1 cellular context compared by ENCODE assay signal in the genomic region with DNA sequence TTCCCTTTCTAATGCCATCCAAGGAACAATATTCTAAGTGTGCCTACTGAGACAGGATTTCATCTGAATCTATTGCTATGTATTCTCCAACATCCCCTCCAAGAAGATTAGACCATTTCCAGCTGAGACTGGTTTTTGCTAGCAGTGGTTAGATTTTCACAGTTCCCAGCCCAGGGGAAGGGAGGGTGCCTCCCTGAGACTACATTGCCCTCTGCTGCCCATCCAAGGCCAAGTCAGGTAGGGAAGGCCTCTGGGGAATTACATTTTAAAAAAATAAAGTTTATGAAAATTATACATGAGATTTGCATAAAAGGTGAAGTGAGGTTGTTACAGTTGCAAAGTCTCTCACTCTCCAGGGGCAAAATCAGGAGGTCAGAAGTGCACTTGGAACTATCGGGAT.
TF ChIP-seq lines count a peak whose summit lies in the region.

No MANE protein-coding gene starts in this region.

TF ChIP-seq in GM23338, 12 proteins besides CTCF, POLR2A, EP300 and RAD21:
- TF ChIP-seq, protein P1, sequence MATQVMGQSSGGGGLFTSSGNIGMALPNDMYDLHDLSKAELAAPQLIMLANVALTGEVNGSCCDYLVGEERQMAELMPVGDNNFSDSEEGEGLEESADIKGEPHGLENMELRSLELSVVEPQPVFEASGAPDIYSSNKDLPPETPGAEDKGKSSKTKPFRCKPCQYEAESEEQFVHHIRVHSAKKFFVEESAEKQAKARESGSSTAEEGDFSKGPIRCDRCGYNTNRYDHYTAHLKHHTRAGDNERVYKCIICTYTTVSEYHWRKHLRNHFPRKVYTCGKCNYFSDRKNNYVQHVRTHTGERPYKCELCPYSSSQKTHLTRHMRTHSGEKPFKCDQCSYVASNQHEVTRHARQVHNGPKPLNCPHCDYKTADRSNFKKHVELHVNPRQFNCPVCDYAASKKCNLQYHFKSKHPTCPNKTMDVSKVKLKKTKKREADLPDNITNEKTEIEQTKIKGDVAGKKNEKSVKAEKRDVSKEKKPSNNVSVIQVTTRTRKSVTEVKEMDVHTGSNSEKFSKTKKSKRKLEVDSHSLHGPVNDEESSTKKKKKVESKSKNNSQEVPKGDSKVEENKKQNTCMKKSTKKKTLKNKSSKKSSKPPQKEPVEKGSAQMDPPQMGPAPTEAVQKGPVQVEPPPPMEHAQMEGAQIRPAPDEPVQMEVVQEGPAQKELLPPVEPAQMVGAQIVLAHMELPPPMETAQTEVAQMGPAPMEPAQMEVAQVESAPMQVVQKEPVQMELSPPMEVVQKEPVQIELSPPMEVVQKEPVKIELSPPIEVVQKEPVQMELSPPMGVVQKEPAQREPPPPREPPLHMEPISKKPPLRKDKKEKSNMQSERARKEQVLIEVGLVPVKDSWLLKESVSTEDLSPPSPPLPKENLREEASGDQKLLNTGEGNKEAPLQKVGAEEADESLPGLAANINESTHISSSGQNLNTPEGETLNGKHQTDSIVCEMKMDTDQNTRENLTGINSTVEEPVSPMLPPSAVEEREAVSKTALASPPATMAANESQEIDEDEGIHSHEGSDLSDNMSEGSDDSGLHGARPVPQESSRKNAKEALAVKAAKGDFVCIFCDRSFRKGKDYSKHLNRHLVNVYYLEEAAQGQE (IDR thresholded peaks at IDR 0.05; ENCODE audit: unreplicated experiment) = no peak
- TF ChIP-seq POLR2AphosphoS5 (IDR thresholded peaks at IDR 0.05; ENCODE audit: low read depth) (no peak), NANOG (IDR thresholded peaks at IDR 0.05; ENCODE audit: borderline replicate concordance) (no peak), ZNF331 (CRISPR knock-in tag; IDR thresholded peaks at IDR 0.05; ENCODE audit: low read depth) (no peak), JUNB (IDR thresholded peaks at IDR 0.05; ENCODE audit: unreplicated experiment) (no peak), ZNF114 (CRISPR knock-in tag; IDR thresholded peaks at IDR 0.05) (no peak), CREB1 (CRISPR knock-in tag; IDR thresholded peaks at IDR 0.05; ENCODE audit: low read depth) (no peak), EZH2 (IDR thresholded peaks at IDR 0.05; ENCODE audit: low read depth, unreplicated experiment) (no peak), STAT1 (IDR thresholded peaks at IDR 0.05; ENCODE audit: unreplicated experiment) (no peak), EZH2phosphoT487 (IDR thresholded peaks at IDR 0.05; ENCODE audit: unreplicated experiment) (no peak)
- TF ChIP-seq, protein P2, sequence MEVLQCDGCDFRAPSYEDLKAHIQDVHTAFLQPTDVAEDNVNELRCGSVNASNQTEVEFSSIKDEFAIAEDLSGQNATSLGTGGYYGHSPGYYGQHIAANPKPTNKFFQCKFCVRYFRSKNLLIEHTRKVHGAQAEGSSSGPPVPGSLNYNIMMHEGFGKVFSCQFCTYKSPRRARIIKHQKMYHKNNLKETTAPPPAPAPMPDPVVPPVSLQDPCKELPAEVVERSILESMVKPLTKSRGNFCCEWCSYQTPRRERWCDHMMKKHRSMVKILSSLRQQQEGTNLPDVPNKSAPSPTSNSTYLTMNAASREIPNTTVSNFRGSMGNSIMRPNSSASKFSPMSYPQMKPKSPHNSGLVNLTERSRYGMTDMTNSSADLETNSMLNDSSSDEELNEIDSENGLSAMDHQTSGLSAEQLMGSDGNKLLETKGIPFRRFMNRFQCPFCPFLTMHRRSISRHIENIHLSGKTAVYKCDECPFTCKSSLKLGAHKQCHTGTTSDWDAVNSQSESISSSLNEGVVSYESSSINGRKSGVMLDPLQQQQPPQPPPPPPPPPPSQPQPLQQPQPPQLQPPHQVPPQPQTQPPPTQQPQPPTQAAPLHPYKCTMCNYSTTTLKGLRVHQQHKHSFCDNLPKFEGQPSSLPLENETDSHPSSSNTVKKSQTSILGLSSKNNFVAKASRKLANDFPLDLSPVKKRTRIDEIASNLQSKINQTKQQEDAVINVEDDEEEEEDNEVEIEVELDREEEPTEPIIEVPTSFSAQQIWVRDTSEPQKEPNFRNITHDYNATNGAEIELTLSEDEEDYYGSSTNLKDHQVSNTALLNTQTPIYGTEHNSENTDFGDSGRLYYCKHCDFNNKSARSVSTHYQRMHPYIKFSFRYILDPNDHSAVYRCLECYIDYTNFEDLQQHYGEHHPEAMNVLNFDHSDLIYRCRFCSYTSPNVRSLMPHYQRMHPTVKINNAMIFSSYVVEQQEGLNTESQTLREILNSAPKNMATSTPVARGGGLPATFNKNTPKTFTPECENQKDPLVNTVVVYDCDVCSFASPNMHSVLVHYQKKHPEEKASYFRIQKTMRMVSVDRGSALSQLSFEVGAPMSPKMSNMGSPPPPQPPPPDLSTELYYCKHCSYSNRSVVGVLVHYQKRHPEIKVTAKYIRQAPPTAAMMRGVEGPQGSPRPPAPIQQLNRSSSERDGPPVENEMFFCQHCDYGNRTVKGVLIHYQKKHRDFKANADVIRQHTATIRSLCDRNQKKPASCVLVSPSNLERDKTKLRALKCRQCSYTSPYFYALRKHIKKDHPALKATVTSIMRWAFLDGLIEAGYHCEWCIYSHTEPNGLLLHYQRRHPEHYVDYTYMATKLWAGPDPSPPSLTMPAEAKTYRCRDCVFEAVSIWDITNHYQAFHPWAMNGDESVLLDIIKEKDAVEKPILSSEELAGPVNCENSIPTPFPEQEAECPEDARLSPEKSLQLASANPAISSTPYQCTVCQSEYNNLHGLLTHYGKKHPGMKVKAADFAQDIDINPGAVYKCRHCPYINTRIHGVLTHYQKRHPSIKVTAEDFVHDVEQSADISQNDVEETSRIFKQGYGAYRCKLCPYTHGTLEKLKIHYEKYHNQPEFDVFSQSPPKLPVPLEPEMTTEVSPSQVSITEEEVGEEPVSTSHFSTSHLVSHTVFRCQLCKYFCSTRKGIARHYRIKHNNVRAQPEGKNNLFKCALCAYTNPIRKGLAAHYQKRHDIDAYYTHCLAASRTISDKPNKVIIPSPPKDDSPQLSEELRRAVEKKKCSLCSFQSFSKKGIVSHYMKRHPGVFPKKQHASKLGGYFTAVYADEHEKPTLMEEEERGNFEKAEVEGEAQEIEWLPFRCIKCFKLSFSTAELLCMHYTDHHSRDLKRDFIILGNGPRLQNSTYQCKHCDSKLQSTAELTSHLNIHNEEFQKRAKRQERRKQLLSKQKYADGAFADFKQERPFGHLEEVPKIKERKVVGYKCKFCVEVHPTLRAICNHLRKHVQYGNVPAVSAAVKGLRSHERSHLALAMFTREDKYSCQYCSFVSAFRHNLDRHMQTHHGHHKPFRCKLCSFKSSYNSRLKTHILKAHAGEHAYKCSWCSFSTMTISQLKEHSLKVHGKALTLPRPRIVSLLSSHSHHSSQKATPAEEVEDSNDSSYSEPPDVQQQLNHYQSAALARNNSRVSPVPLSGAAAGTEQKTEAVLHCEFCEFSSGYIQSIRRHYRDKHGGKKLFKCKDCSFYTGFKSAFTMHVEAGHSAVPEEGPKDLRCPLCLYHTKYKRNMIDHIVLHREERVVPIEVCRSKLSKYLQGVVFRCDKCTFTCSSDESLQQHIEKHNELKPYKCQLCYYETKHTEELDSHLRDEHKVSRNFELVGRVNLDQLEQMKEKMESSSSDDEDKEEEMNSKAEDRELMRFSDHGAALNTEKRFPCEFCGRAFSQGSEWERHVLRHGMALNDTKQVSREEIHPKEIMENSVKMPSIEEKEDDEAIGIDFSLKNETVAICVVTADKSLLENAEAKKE (CRISPR knock-in tag; IDR thresholded peaks at IDR 0.05) = no peak
- TF ChIP-seq, protein P3, sequence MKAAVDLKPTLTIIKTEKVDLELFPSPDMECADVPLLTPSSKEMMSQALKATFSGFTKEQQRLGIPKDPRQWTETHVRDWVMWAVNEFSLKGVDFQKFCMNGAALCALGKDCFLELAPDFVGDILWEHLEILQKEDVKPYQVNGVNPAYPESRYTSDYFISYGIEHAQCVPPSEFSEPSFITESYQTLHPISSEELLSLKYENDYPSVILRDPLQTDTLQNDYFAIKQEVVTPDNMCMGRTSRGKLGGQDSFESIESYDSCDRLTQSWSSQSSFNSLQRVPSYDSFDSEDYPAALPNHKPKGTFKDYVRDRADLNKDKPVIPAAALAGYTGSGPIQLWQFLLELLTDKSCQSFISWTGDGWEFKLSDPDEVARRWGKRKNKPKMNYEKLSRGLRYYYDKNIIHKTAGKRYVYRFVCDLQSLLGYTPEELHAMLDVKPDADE (IDR thresholded peaks at IDR 0.05) = no peak
